In the genomic region with DNA sequence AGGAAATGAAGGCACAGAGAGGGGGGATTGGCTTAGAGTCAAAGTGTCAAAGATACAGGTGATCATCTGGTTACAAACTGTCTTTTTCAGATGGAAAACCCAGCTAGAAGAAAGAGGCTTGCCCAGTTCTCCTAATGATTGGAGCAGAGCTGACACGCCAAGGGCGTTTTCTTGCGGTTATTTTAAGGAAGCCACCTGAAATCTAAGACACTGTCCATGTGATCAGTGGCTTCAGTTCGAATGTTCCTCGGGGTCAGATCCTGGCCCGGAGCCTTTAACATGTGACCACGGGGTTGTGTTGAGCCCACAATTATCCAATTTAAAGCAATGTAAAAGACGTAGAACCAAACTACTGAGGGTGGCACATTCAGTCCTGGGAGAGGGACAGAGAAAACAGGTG, we compare ENCODE assay signal across 19 cellular contexts. TPM values are rescaled to one million over a fixed set of nuclear protein-coding genes. Genes with fewer than 3 reads are reported as not detected.
DNase-seq lines count a peak whose midpoint lies in the region; ATAC-seq, FAIRE-seq and TF ChIP-seq lines count a peak whose summit lies in the region.
"Had no signal": no experiment of that assay in that cellular context is flagged by ENCODE, and none has a peak within 500 bp of the region (broad histone marks: within the 10 kb centered on the region; RNA-seq: fewer than 3 reads in every experiment).

No MANE protein-coding gene starts in this region.

- H3K4me1 Mint-ChIP-seq in T-helper 17 cell: no peaks in the 10 kb centered on the region
- H3K4me1 Mint-ChIP-seq in neural progenitor cell: peaks cover 34% of the 10 kb centered on the region
- H3K4me1 Mint-ChIP-seq: B cell had no signal

- no peaks in the 10 kb centered on the region for H3K9me3 ChIP-seq in HEK293 (ENCODE audit: control insufficient read depth, insufficient read depth, low read depth, low read length)
- H3K9me3 ChIP-seq in T-helper 17 cell (ENCODE audit: control insufficient read depth, low read length, poor library complexity, severe bottlenecking): peaks cover 4% of the 10 kb centered on the region
- H3K9me3 ChIP-seq in neural progenitor cell (ENCODE audit: low read depth): no peaks in the 10 kb centered on the region
- H3K9me3 ChIP-seq in skeletal muscle tissue (ENCODE audit: control insufficient read depth in 3 of 3, low read length in 3 of 3): peaks cover 0 to 3% (median 0%) of the 10 kb centered on the region in 3 donors

- FAIRE-seq in GM12892 (lab: Jason Lieb, UNC): no peak
- FAIRE-seq: GM12878, GM19239, H54, HepG2 had no signal

- H3K36me3 Mint-ChIP-seq in T-helper 17 cell (ENCODE audit: low read depth) (no peaks in the 10 kb centered on the region), neural progenitor cell (no peaks in the 10 kb centered on the region)
- H3K36me3 Mint-ChIP-seq: CD8-positive, alpha-beta T cell had no signal

- ATAC-seq in T-helper 17 cell: no peak
- ATAC-seq: CD8-positive, alpha-beta T cell; GM12878; HepG2 had no signal

- no peaks in the 10 kb centered on the region for H3F3A ChIP-seq in neural progenitor cell (ENCODE audit: low read depth)

- H3K36me3 ChIP-seq in HEK293 (ENCODE audit: control insufficient read depth in 2 of 2, insufficient read depth in 1 of 2, low read length in 2 of 2) (no peaks in the 10 kb centered on the region), neural progenitor cell (no peaks in the 10 kb centered on the region), skeletal muscle tissue (ENCODE audit: control insufficient read depth in 3 of 3, insufficient read depth in 3 of 3, low read length in 3 of 3) (no peaks in the 10 kb centered on the region)
- H3K36me3 ChIP-seq: BLaER1 treated with 17β-estradiol and CSF1 and Interleukin-3, amounts not matched to agents 10 nM and 100 nM had no signal

- H3K27me3 ChIP-seq in neural progenitor cell: no peaks in the 10 kb centered on the region
- no peaks in the 10 kb centered on the region for H3K27me3 ChIP-seq in skeletal muscle tissue (ENCODE audit: control insufficient read depth in 3 of 3, insufficient read depth in 3 of 3, low read length in 3 of 3)
- H3K27me3 ChIP-seq: BLaER1 treated with 17β-estradiol and CSF1 and Interleukin-3, amounts not matched to agents 10 nM and 100 nM had no signal

- H3K27ac ChIP-seq in HEK293 (ENCODE audit: extremely low read depth, low read depth, low read length): no peak overlapping the region
- no peak overlapping the region for H3K27ac ChIP-seq in neural progenitor cell
- peak overlapping the region; percentile 65 for H3K27ac ChIP-seq in skeletal muscle tissue (ENCODE audit: low read depth, low read length)
- H3K27ac ChIP-seq: BLaER1 treated with 17β-estradiol and CSF1 and Interleukin-3, amounts not matched to agents 10 nM and 100 nM had no signal

- DNase-seq in T-helper 17 cell (no peak), neural progenitor cell (ENCODE audit: low spot score) (no peak), DMS53 (lab: John Stamatoyannopoulos, UW) (no peak), GM12892 (ENCODE audit: insufficient read length) (no peak)
- DNase-seq: Calu3; CD8-positive, alpha-beta T cell; DND-41; EL; HCEC 1CT; HFFc6 had no signal

- no peaks in the 10 kb centered on the region for H3K4me1 ChIP-seq in HEK293 (ENCODE audit: control insufficient read depth, insufficient read depth, low read length)
- no peaks in the 10 kb centered on the region for H3K4me1 ChIP-seq in neural progenitor cell
- peaks cover 8 to 20% (median 19%) of the 10 kb centered on the region in 3 donors for H3K4me1 ChIP-seq in skeletal muscle tissue (ENCODE audit: control insufficient read depth in 3 of 3, insufficient read depth in 3 of 3, low read length in 3 of 3)
- H3K4me1 ChIP-seq: BLaER1 treated with 17β-estradiol and CSF1 and Interleukin-3, amounts not matched to agents 10 nM and 100 nM had no signal

- H3K4me3 Mint-ChIP-seq in T-helper 17 cell: peak overlapping the region; percentile 21
- no peak overlapping the region for H3K4me3 Mint-ChIP-seq in neural progenitor cell
- H3K4me3 Mint-ChIP-seq: B cell; CD8-positive, alpha-beta T cell; HFFc6 had no signal

- no peaks in the 10 kb centered on the region for H4K20me1 ChIP-seq in neural progenitor cell (ENCODE audit: low read depth)
- H4K20me1 ChIP-seq: BLaER1 treated with 17β-estradiol and CSF1 and Interleukin-3, amounts not matched to agents 10 nM and 100 nM had no signal

- H2AFZ ChIP-seq in neural progenitor cell (replicated peaks): no peak overlapping the region

- TF ChIP-seq CTCF in HEK293 (tag by site-specific recombination; IDR thresholded peaks at IDR 0.05) (no peak), neural progenitor cell (IDR thresholded peaks at IDR 0.05) (no peak)

- no peak overlapping the region for H3K9ac ChIP-seq in neural progenitor cell
- H3K9ac ChIP-seq in skeletal muscle tissue (ENCODE audit: low read depth in 1 of 3, low read length in 3 of 3): no peak overlapping the region
- H3K9ac ChIP-seq: BLaER1 treated with 17β-estradiol and CSF1 and Interleukin-3, amounts not matched to agents 10 nM and 100 nM had no signal

- CTCF ChIA-PET in HEK293 (lab: Yijun Ruan, JAX): no interaction called here

- H3K79me2 ChIP-seq in neural progenitor cell (ENCODE audit: low read depth): no peaks in the 10 kb centered on the region

- TF ChIP-seq POLR2A in GM12892 (IDR thresholded peaks at IDR 0.05; ENCODE audit: low read depth, low read length): no peak

- H3K27me3 Mint-ChIP-seq in T-helper 17 cell (peaks cover 8% of the 10 kb centered on the region), neural progenitor cell (ENCODE audit: insufficient read depth, low read depth) (peaks cover 6% of the 10 kb centered on the region)

- H3K4me2 ChIP-seq in neural progenitor cell: no peak overlapping the region
- H3K4me2 ChIP-seq: BLaER1 treated with 17β-estradiol and CSF1 and Interleukin-3, amounts not matched to agents 10 nM and 100 nM had no signal

- H3K9me3 Mint-ChIP-seq in neural progenitor cell: peaks cover 3% of the 10 kb centered on the region
- H3K9me3 Mint-ChIP-seq: HFFc6 had no signal

- H3K27ac Mint-ChIP-seq in T-helper 17 cell: no peak overlapping the region
- H3K27ac Mint-ChIP-seq in neural progenitor cell: peak overlapping the region; percentile 80
- H3K27ac Mint-ChIP-seq: CD8-positive, alpha-beta T cell; HFFc6; IgD-negative memory B cell had no signal

- POLR2A ChIA-PET in HEK293 (lab: Yijun Ruan, JAX): no interaction called here

- H3K4me3 ChIP-seq in HEK293 (ENCODE audit: low read depth, low read length) (no peak overlapping the region), neural progenitor cell (no peak overlapping the region), skeletal muscle tissue (ENCODE audit: low read length in 3 of 3) (peak overlapping the region in 1 of 3 donors; percentile 7)
- H3K4me3 ChIP-seq: BLaER1 treated with 17β-estradiol and CSF1 and Interleukin-3, amounts not matched to agents 10 nM and 100 nM; GM12878 had no signal

TF ChIP-seq in HEK293, 187 proteins besides CTCF, POLR2A, EP300 and RAD21:
- TF ChIP-seq ZNF10 (tag by site-specific recombination; IDR thresholded peaks at IDR 0.05) (no peak), ZNF366 (tag by site-specific recombination; conservative IDR thresholded peaks at IDR 0.05) (0 out of 2 replicates have a peak, but pooled peaks have one; percentile 1)

RNA-seq across cellular contexts. Expression of a gene that starts 19.5 kb away (rescaled TPM):
- total RNA-seq in T-helper 17 cell (1 to 10 TPM; 2.9 to 5.5 TPM), neural progenitor cell (ENCODE audit: low replicate concordance) (0.80 and 2.6 TPM in 2 replicates), skeletal muscle tissue (15.7 TPM)
- 1.0 TPM for polyA plus RNA-seq in GM12892 (2012; ENCODE audit: missing spikeins)

RNA-seq across cellular contexts. Expression of a gene that starts 33.2 kb away (rescaled TPM):
- 10 to 100 TPM; 42.0 to 52.6 TPM for total RNA-seq in T-helper 17 cell
- total RNA-seq in neural progenitor cell (ENCODE audit: low replicate concordance): 31.0 and 41.2 TPM in 2 replicates
- 36.5 TPM for total RNA-seq in skeletal muscle tissue
- 19.2 TPM for polyA plus RNA-seq in GM12892 (2012; ENCODE audit: missing spikeins)
